ENCODE assay signal across 8 cellular contexts in the genomic region with DNA sequence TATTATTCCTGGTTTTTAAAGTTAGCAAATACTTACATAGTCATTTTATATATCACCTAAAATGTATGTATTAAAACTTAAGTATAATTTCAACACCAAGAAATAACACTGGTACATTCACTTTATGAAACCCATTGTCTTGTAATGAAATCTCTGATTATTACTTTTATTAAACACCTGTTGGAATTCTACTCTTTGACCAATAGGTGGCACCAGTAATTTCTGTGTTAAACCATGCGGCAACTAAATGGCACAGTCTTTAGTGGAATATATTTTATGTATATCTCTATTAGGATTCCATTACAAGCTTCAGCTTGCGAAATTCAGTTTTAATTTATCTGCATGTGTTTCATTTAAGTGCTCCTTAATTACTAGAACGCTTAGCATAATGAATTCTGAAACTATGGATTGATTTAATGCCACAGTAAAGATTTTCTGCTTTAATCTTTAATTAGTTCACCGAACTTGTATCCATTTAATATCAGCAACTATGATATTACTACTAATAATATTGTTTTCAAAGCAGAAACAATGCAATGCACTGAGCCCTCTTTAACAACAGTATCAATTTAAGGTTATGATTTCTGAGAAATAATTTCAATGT.
DNase-seq lines count a peak whose midpoint lies in the region; ATAC-seq, FAIRE-seq and TF ChIP-seq lines count a peak whose summit lies in the region.

No MANE protein-coding gene starts in this region.

- H3K4me1 ChIP-seq in A673 (ENCODE audit: insufficient read depth, low read length, poor library complexity, severe bottlenecking) (no peaks in the 10 kb centered on the region), H1 (replicated peaks in 1 of 4; ENCODE audit: control insufficient read depth in 3 of 4, insufficient read depth in 4 of 4, low read length in 3 of 4) (no peaks in the 10 kb centered on the region)

- H3K18ac ChIP-seq in H1 (ENCODE audit: extremely low read depth, low read length) = no peak overlapping the region

- TF ChIP-seq POLR2A in H1 (IDR thresholded peaks at IDR 0.05; ENCODE audit: control extremely low read depth in 1 of 2, low read depth in 2 of 2, low read length in 2 of 2) = no peak

- no peak overlapping the region for H3K4me2 ChIP-seq in H1 (ENCODE audit: insufficient read depth in 1 of 2, low read depth in 2 of 2, low read length in 2 of 2)

- FAIRE-seq in H1 (lab: Jason Lieb, UNC) = no peak

- H3K9ac ChIP-seq in H1 (replicated peaks in 1 of 4; ENCODE audit: extremely low read depth in 1 of 4, low read depth in 3 of 4, low read length in 3 of 4) = no peak overlapping the region

- BruUV-seq in A673 (replicated peaks; lab: Mats Ljungman, UMichigan) = no TSS peak

- H2BK20ac ChIP-seq in H1 (ENCODE audit: low read length) = no peak overlapping the region

- H3K9me3 ChIP-seq in A673 (ENCODE audit: low read depth, low read length, poor library complexity, severe bottlenecking) (no peaks in the 10 kb centered on the region), H1 (ENCODE audit: insufficient read depth in 2 of 2, low read depth in 1 of 2, low read length in 1 of 2) (no peaks in the 10 kb centered on the region)

- no peak overlapping the region for H2BK5ac ChIP-seq in H1 (ENCODE audit: low read depth, low read length)

- peak; percentile 66 for DNase-seq in A673 (ENCODE audit: low spot score)
- DNase-seq in NCI-H774 (lab: John Stamatoyannopoulos, UW) = peak; percentile 32
- DNase-seq in H1 (ENCODE audit: low read depth in 1 of 2, low spot score in 2 of 2) = no peak
- DNase-seq in pons (ENCODE audit: low spot score) = peak; percentile 65
- DNase-seq in T-helper 9 cell = no peak
- DNase-seq in sciatic nerve (ENCODE audit: low spot score) = no peak

- POLR2A ChIA-PET in A673 (lab: Charles Lee; ENCODE audit: low non-redundant PET) (no interaction called here), H1 (lab: Charles Lee; ENCODE audit: partially characterized antibody) (no interaction called here)

- no peaks in the 10 kb centered on the region for H3K23me2 ChIP-seq in H1 (ENCODE audit: low read depth, low read length)

- no peaks in the 10 kb centered on the region for H4K20me1 ChIP-seq in H1 (replicated peaks in 1 of 2; ENCODE audit: control insufficient read depth in 1 of 2, insufficient read depth in 2 of 2, low read length in 2 of 2)

- no peak overlapping the region for H4K5ac ChIP-seq in H1 (ENCODE audit: insufficient read length, low read depth, low read length)

- H3K27ac ChIP-seq in A673 (ENCODE audit: low read depth, low read length, poor library complexity, severe bottlenecking) = no peak overlapping the region
- no peak overlapping the region for H3K27ac ChIP-seq in H1 (ENCODE audit: low read depth, low read length)

- ATAC-seq in HG03095 (IDR thresholded peaks at IDR 0.05; ENCODE audit: unreplicated experiment) (peak; percentile 74), sciatic nerve (no peak)

- H2AFZ ChIP-seq in H1 (ENCODE audit: low read length) = no peak overlapping the region

- H2BK120ac ChIP-seq in H1 (replicated peaks; ENCODE audit: low read depth, low read length) = no peak overlapping the region

- no peaks in the 10 kb centered on the region for H3K79me1 ChIP-seq in H1 (ENCODE audit: low read depth, low read length)

- CTCF ChIA-PET in A673 (lab: Charles Lee) = no interaction called here
- CTCF ChIA-PET in H1 (lab: Charles Lee; ENCODE audit: partially characterized antibody) = interaction anchor here (1.0 to 1.7 kb wide), 2 partner anchors 11 to 82 kb away, joined by 3 to 6 read pairs; no protein-coding TSS in a partner anchor

- peak; percentile 72 for TF ChIP-seq CTCF in A673 (conservative IDR thresholded peaks at IDR 0.05; ENCODE audit: low read depth, low read length)
- peak; percentile 33; the same call in 1 of the 2 replicates for TF ChIP-seq CTCF in GM12875 (IDR thresholded peaks at IDR 0.05; ENCODE audit: borderline replicate concordance, insufficient read depth, low read depth, low read length)
- peak in 2 of 3 experiments; percentile 21 to 49; a peak in 2 of 4 replicates for TF ChIP-seq CTCF in H1 (IDR thresholded peaks at IDR 0.05; ENCODE audit: control extremely low read depth in 1 of 3, insufficient read depth in 1 of 3, low read depth in 1 of 3, low read length in 3 of 3)

- H2AK5ac ChIP-seq in H1 (ENCODE audit: low read depth, low read length) = no peak overlapping the region

- H3K79me2 ChIP-seq in H1 (ENCODE audit: control insufficient read depth in 1 of 2, insufficient read depth in 2 of 2, low read length in 2 of 2) = no peaks in the 10 kb centered on the region

- H3K36me3 ChIP-seq in A673 (ENCODE audit: insufficient read depth, low read length, poor library complexity, severe bottlenecking) = no peaks in the 10 kb centered on the region
- H3K36me3 ChIP-seq in H1 (ENCODE audit: control insufficient read depth in 2 of 4, insufficient read depth in 4 of 4, low read length in 3 of 4) = no peaks in the 10 kb centered on the region

- H3K14ac ChIP-seq in H1 (ENCODE audit: insufficient read length) = no peak overlapping the region

- H3K4me3 ChIP-seq in A673 (ENCODE audit: low read depth, low read length, poor library complexity, severe bottlenecking) = no peak overlapping the region
- no peak overlapping the region for H3K4me3 ChIP-seq in GM12875 (ENCODE audit: low read depth, low read length)
- no peak overlapping the region for H3K4me3 ChIP-seq in H1 (ENCODE audit: extremely low read depth in 1 of 4, insufficient read depth in 2 of 4, low read depth in 3 of 4, low read length in 4 of 4)

- H3K4ac ChIP-seq in H1 (replicated peaks; ENCODE audit: insufficient read length, low read depth, low read length) = no peak overlapping the region

- no peak for TF ChIP-seq EP300 in H1 (IDR thresholded peaks at IDR 0.05; ENCODE audit: borderline replicate concordance in 1 of 2, low read depth in 2 of 2, low read length in 2 of 2)

- H3K27me3 ChIP-seq in A673 (replicated peaks; ENCODE audit: insufficient read depth, low read depth, low read length, poor library complexity) (peaks cover 18% of the 10 kb centered on the region), H1 (replicated peaks in 1 of 4; ENCODE audit: control insufficient read depth in 3 of 4, extremely low read depth in 1 of 4, insufficient read depth in 3 of 4, low read length in 3 of 4) (no peaks in the 10 kb centered on the region)

- H3K56ac ChIP-seq in H1 (replicated peaks; ENCODE audit: insufficient read length, low read depth, low read length) = no peak overlapping the region

- H4K91ac ChIP-seq in H1 (replicated peaks; ENCODE audit: insufficient read length, low read length) = no peak overlapping the region

- peak; percentile 42 to 46 for TF ChIP-seq RAD21 in H1 (IDR thresholded peaks at IDR 0.05 in 1 of 2, conservative IDR thresholded peaks at IDR 0.05 in 1 of 2; ENCODE audit: low read depth in 2 of 2, low read length in 2 of 2)

- no peak overlapping the region for H4K8ac ChIP-seq in H1 (ENCODE audit: extremely low read depth, insufficient read depth, low read length)

- intact Hi-C loops in A673 (cut with micrococcal nuclease; ENCODE audit: unreplicated experiment) = no loop called here
- intact Hi-C loops in sciatic nerve (cut with DNase I) = no loop called here

- 42% methylated on average over 4 of the region's 4 CpGs; no CpG with 5 or more reads in 1 of the 2 experiments for WGBS in H1 (ENCODE audit: extremely low coverage in 1 of 2, insufficient coverage in 1 of 2, insufficient read length in 1 of 2, insufficient replicate concordance in 2 of 2, low coverage in 1 of 2, low lambda C conversion rate in 2 of 2, missing lambda C conversion rate in 1 of 2), 2 experiments

- no peak overlapping the region for H3K23ac ChIP-seq in H1 (ENCODE audit: insufficient read length)

- H2BK15ac ChIP-seq in H1 (ENCODE audit: low read length) = no peak overlapping the region

- no peak overlapping the region for H2BK12ac ChIP-seq in H1 (ENCODE audit: low read depth, low read length)

TF ChIP-seq in H1, 55 proteins besides CTCF, POLR2A, EP300 and RAD21 (continues in another document):
- TF ChIP-seq JUN (IDR thresholded peaks at IDR 0.05; ENCODE audit: low read depth, low read length) (no peak), GABPA (IDR thresholded peaks at IDR 0.05; ENCODE audit: borderline replicate concordance, insufficient read depth, low read length) (no peak), CBX5 (IDR thresholded peaks at IDR 0.05; ENCODE audit: low read depth, low read length) (no peak), RFX5 (IDR thresholded peaks at IDR 0.05; ENCODE audit: borderline replicate concordance, low read depth, low read length) (no peak), SAP30 (IDR thresholded peaks at IDR 0.05; ENCODE audit: insufficient read depth, insufficient replicate concordance, low read length) (no peak), CHD1 (IDR thresholded peaks at IDR 0.05; ENCODE audit: low read depth, low read length) (no peak)
- TF ChIP-seq, protein P1, sequence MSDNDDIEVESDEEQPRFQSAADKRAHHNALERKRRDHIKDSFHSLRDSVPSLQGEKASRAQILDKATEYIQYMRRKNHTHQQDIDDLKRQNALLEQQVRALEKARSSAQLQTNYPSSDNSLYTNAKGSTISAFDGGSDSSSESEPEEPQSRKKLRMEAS (IDR thresholded peaks at IDR 0.05) = no peak

Comparison
In these comparisons a context has a peak if more than half of its experiments do, and no peak if none do; other contexts are left out.
1. DNase-seq: peak in A673 (single experiment), NCI-H774 (single experiment) and pons (single experiment); none in H1 (0 of 2), T-helper 9 cell (single experiment) and sciatic nerve (single experiment).
2. Peak in every context shown above with its lines, with median percentiles within 50 percentile points of each other: CTCF ChIP-seq.